In genomic region chr11:46290598-46291309, GRCh38 we compare ENCODE assay signal across 8 cellular contexts. TPM values are rescaled to one million over a fixed set of nuclear protein-coding genes. Genes with fewer than 3 reads are reported as not detected.
DNase-seq lines count a peak whose midpoint lies in the region; ATAC-seq and TF ChIP-seq lines count a peak whose summit lies in the region.

No MANE protein-coding gene starts in this region.

- H3K36me3 ChIP-seq in DND-41 (ENCODE audit: insufficient read depth, low read length) (no peaks in the 10 kb centered on the region), esophagus squamous epithelium (no peaks in the 10 kb centered on the region)

- H3K4me3 ChIP-seq in DND-41 (ENCODE audit: low read depth in 1 of 2, low read length in 2 of 2) (no peak overlapping the region), esophagus squamous epithelium (no peak overlapping the region)

- H3K4me2 ChIP-seq in DND-41 (ENCODE audit: insufficient read depth, low read length) = no peak overlapping the region

- no peaks in the 10 kb centered on the region for H3K79me2 ChIP-seq in DND-41 (ENCODE audit: insufficient read depth, low read length)

- TF ChIP-seq CTCF in DND-41 (IDR thresholded peaks at IDR 0.05; ENCODE audit: borderline replicate concordance, extremely low read depth, low read length, poor library complexity, severe bottlenecking) (no peak), esophagus squamous epithelium (IDR thresholded peaks at IDR 0.05) (no peak), osteocyte (IDR thresholded peaks at IDR 0.05) (no peak)

- peaks cover 2% of the 10 kb centered on the region for H3K36me3 Mint-ChIP-seq in osteocyte (ENCODE audit: unreplicated experiment)
- no peaks in the 10 kb centered on the region for H3K36me3 Mint-ChIP-seq in activated T-cell treated with anti-CD3 and anti-CD28 coated beads, Interleukin-2, amount 50 U/mL, for 72 hours (ENCODE audit: insufficient read depth in 2 of 2)

- H3K27me3 ChIP-seq in DND-41 (ENCODE audit: insufficient read depth, low read length, poor library complexity) (no peaks in the 10 kb centered on the region), esophagus squamous epithelium (peaks cover 0 to 24% (median 0%) of the 10 kb centered on the region in 4 donors)

- peak overlapping the region; percentile 92 for H3K27ac Mint-ChIP-seq in osteocyte (ENCODE audit: unreplicated experiment)
- H3K27ac Mint-ChIP-seq in activated T-cell treated with anti-CD3 and anti-CD28 coated beads, Interleukin-2, amount 50 U/mL, for 72 hours = no peak overlapping the region

- WGBS in esophagus squamous epithelium, 2 donors = 62 to 70% methylated on average over 3 to 4 of the region's 6 CpGs

- intact Hi-C loops in esophagus squamous epithelium (cut with DNase I) = no loop called here

- no peaks in the 10 kb centered on the region for H3K9me3 Mint-ChIP-seq in osteocyte (ENCODE audit: unreplicated experiment)
- no peaks in the 10 kb centered on the region for H3K9me3 Mint-ChIP-seq in activated T-cell treated with anti-CD3 and anti-CD28 coated beads, Interleukin-2, amount 50 U/mL, for 72 hours

- H3K4me1 ChIP-seq in DND-41 (ENCODE audit: insufficient read depth, low read length) = peaks cover 13% of the 10 kb centered on the region
- peaks cover 13 to 46% (median 19%) of the 10 kb centered on the region in 3 donors for H3K4me1 ChIP-seq in esophagus squamous epithelium

- H2AFZ ChIP-seq in DND-41 (ENCODE audit: low read depth, low read length) = no peak overlapping the region

- no peak overlapping the region for H3K9ac ChIP-seq in DND-41 (ENCODE audit: low read depth, low read length)

- DNase-seq in DND-41 (peak; percentile 55), NCI-H69 (lab: John Stamatoyannopoulos, UW) (peak; percentile 89), esophagus squamous epithelium (lab: John Stamatoyannopoulos, UW) (no peak), osteocyte (ENCODE audit: extremely low spot score, unreplicated experiment) (peak; percentile 94), dermis blood vessel endothelial cell (no peak), NCI-H2081 treated with DMSO at 0.1 percent for 48 hours (lab: John Stamatoyannopoulos, UW) (no peak)
- DNase-seq in activated T-cell treated with anti-CD3 and anti-CD28 coated beads, Interleukin-2, amount 50 U/mL, for 72 hours = no peak

- TF ChIP-seq POLR2A in esophagus squamous epithelium (IDR thresholded peaks at IDR 0.05) (no peak), GM18505 (IDR thresholded peaks at IDR 0.05; ENCODE audit: borderline replicate concordance, extremely low read depth, insufficient read depth, insufficient read length) (no peak)

- H3K4me1 Mint-ChIP-seq in osteocyte (ENCODE audit: unreplicated experiment) = peaks cover 66% of the 10 kb centered on the region
- peaks cover 3% of the 10 kb centered on the region for H3K4me1 Mint-ChIP-seq in activated T-cell treated with anti-CD3 and anti-CD28 coated beads, Interleukin-2, amount 50 U/mL, for 72 hours (ENCODE audit: low read depth)

- no peak overlapping the region for H3K27ac ChIP-seq in DND-41 (ENCODE audit: low read length)
- peak overlapping the region in 3 of 4 donors; percentile 4 to 63 (median 42) for H3K27ac ChIP-seq in esophagus squamous epithelium

- H3K27me3 Mint-ChIP-seq in osteocyte (ENCODE audit: unreplicated experiment) = no peaks in the 10 kb centered on the region
- H3K27me3 Mint-ChIP-seq in activated T-cell treated with anti-CD3 and anti-CD28 coated beads, Interleukin-2, amount 50 U/mL, for 72 hours (ENCODE audit: low read depth) = peaks cover 7% of the 10 kb centered on the region

- ATAC-seq in DND-41 (ENCODE audit: insufficient read depth, low read depth) (no peak), GM18505 (IDR thresholded peaks at IDR 0.05; ENCODE audit: unreplicated experiment) (no peak)
- ATAC-seq in activated T-cell treated with anti-CD3 and anti-CD28 coated beads, Interleukin-2, amount 50 U/mL, for 72 hours (replicated peaks in 1 of 2) = no peak

- H4K20me1 ChIP-seq in DND-41 (ENCODE audit: insufficient read depth, low read length) = no peaks in the 10 kb centered on the region

- H3K9me3 ChIP-seq in DND-41 (ENCODE audit: insufficient read depth, low read length, severe bottlenecking) (no peaks in the 10 kb centered on the region), esophagus squamous epithelium (no peaks in the 10 kb centered on the region)

- H3K4me3 Mint-ChIP-seq in osteocyte (ENCODE audit: unreplicated experiment) = peak overlapping the region; percentile 51
- H3K4me3 Mint-ChIP-seq in activated T-cell treated with anti-CD3 and anti-CD28 coated beads, Interleukin-2, amount 50 U/mL, for 72 hours = no peak overlapping the region

RNA-seq across cellular contexts. Expression of gene CREB3L1, which starts 13.3 kb away (rescaled TPM):
- 1 to 10 TPM in 1 of 4 donors, under 1 TPM in 3; 0.13 to 2.1 (median 0.63) TPM for total RNA-seq in esophagus squamous epithelium
- total RNA-seq in osteocyte = 77.0 and 78.6 TPM in 2 replicates
- total RNA-seq in dermis blood vessel endothelial cell = 0.33 and 0.68 TPM in 2 replicates
- total RNA-seq in activated T-cell treated with anti-CD3 and anti-CD28 coated beads, Interleukin-2, amount 50 U/mL, for 72 hours = not detected

RNA-seq across cellular contexts. Expression of gene DGKZ, which starts 56.5 kb away (rescaled TPM):
- total RNA-seq in esophagus squamous epithelium (10 to 100 TPM; 38.5 to 53.1 (median 45.7) TPM), osteocyte (48.6 and 49.9 TPM in 2 replicates), dermis blood vessel endothelial cell (79.8 and 86.2 TPM in 2 replicates)
- total RNA-seq in activated T-cell treated with anti-CD3 and anti-CD28 coated beads, Interleukin-2, amount 50 U/mL, for 72 hours = 10 to 100 TPM; 84.2 to 94.0 TPM

Comparison
In these comparisons a context has a peak if more than half of its experiments do, and no peak if none do; other contexts are left out.
1. DNase-seq: peak in DND-41 (single experiment), NCI-H69 (single experiment) and osteocyte (single experiment); none in esophagus squamous epithelium (single experiment), dermis blood vessel endothelial cell (single experiment), activated T-cell treated with anti-CD3 and anti-CD28 coated beads, Interleukin-2, amount 50 U/mL, for 72 hours (0 of 2) and NCI-H2081 treated with DMSO at 0.1 percent for 48 hours (single experiment).
2. RNA of gene CREB3L1, which starts 13.3 kb away (total RNA-seq): 77.0 to 78.6 TPM in osteocyte; 0.13 to 2.1 TPM in esophagus squamous epithelium, 0.33 to 0.68 TPM in dermis blood vessel endothelial cell and not detected in activated T-cell treated with anti-CD3 and anti-CD28 coated beads, Interleukin-2, amount 50 U/mL, for 72 hours; every median in the first group is over 10 times any median in the second.